16 cellular contexts compared by ENCODE assay signal in genomic region chr5:23026252-23027170, GRCh38.
DNase-seq lines count a peak whose midpoint lies in the region; TF ChIP-seq lines count a peak whose summit lies in the region.
"Had no signal": no experiment of that assay in that cellular context is flagged by ENCODE, and none has a peak within 500 bp of the region (broad histone marks: within the 10 kb centered on the region; RNA-seq: fewer than 3 reads in every experiment).

No MANE protein-coding gene starts in this region.

- H3K9ac ChIP-seq in OCI-LY1 (ENCODE audit: low read length) = no peak overlapping the region

- peak overlapping the region; percentile 64 for H3K27ac ChIP-seq in OCI-LY1 (ENCODE audit: low read depth, low read length, poor library complexity, severe bottlenecking)
- H3K27ac ChIP-seq in dorsolateral prefrontal cortex = no peak overlapping the region
- H3K27ac ChIP-seq: esophagus squamous epithelium, suprapubic skin had no signal

- H3K36me3 ChIP-seq in MG63 (no peaks in the 10 kb centered on the region), OCI-LY1 (ENCODE audit: insufficient read depth, low read length) (no peaks in the 10 kb centered on the region)
- H3K36me3 ChIP-seq: BE2C, esophagus squamous epithelium, suprapubic skin had no signal

- no peaks in the 10 kb centered on the region for H3K27me3 ChIP-seq in MG63
- H3K27me3 ChIP-seq in OCI-LY1 (ENCODE audit: insufficient read depth, low read length) = no peaks in the 10 kb centered on the region
- no peaks in the 10 kb centered on the region for H3K27me3 ChIP-seq in dorsolateral prefrontal cortex
- H3K27me3 ChIP-seq: BE2C, esophagus squamous epithelium, suprapubic skin had no signal

- H3F3A ChIP-seq in OCI-LY1 (ENCODE audit: insufficient read depth, low read length) = no peaks in the 10 kb centered on the region

- H3K4me1 ChIP-seq in OCI-LY1 (ENCODE audit: insufficient read depth, low read length, severe bottlenecking) = peaks cover 19% of the 10 kb centered on the region
- H3K4me1 ChIP-seq: BE2C, esophagus squamous epithelium had no signal

- no peak overlapping the region for H3K4me2 ChIP-seq in OCI-LY1 (ENCODE audit: low read length)

- no peaks in the 10 kb centered on the region for H3K79me2 ChIP-seq in OCI-LY1 (ENCODE audit: insufficient read depth, low read length)

- intact Hi-C loops in dorsolateral prefrontal cortex (cut with DNase I) = no loop called here

- TF ChIP-seq CTCF in OCI-LY1 (IDR thresholded peaks at IDR 0.05; ENCODE audit: low read length) (no peak), dorsolateral prefrontal cortex (IDR thresholded peaks at IDR 0.05 in 54 of 56, conservative IDR thresholded peaks at IDR 0.05 in 2 of 56; ENCODE audit: low read depth in 1 of 56, partially characterized antibody in 56 of 56) (no peak)

- no peaks in the 10 kb centered on the region for H3K9me2 ChIP-seq in OCI-LY1 (ENCODE audit: low read depth, low read length)

- H3K9me3 ChIP-seq in MG63 = no peaks in the 10 kb centered on the region
- H3K9me3 ChIP-seq in OCI-LY1 (ENCODE audit: low read length) = no peaks in the 10 kb centered on the region
- H3K9me3 ChIP-seq: BE2C, esophagus squamous epithelium, suprapubic skin had no signal

- peak overlapping the region; percentile 71; the same call in 1 of the 2 replicates for H2AFZ ChIP-seq in OCI-LY1 (ENCODE audit: low read length)

- DNase-seq in MG63 (peak; percentile 6), fibroblast of the conjunctiva (ENCODE audit: low read depth) (peak; percentile 20), renal cortical epithelial cell (ENCODE audit: low read depth) (peak; percentile 2), NCI-H1048 (lab: John Stamatoyannopoulos, UW) (no peak), NCI-H1436 (lab: John Stamatoyannopoulos, UW) (no peak), dorsolateral prefrontal cortex (no peak)
- DNase-seq: activated CD8-positive, alpha-beta T cell treated with anti-CD3 and anti-CD28 coated beads, Interleukin-2, amount 10 ng/mL, durations not matched to agents 7 days and 5 days; activated T-cell treated with anti-CD3 and anti-CD28 coated beads, Interleukin-2, amount 50 U/mL, for 48 hours; BE2C; esophagus squamous epithelium; HFFc6; hippocampal formation; NCI-H1417 treated with DMSO at 0.1 percent for 48 hours; T-helper 1 cell had no signal

- no peaks in the 10 kb centered on the region for H4K20me1 ChIP-seq in OCI-LY1 (ENCODE audit: insufficient read depth, low read length)

- H3K4me3 ChIP-seq in MG63 (no peak overlapping the region), OCI-LY1 (ENCODE audit: low read depth, low read length, poor library complexity, severe bottlenecking) (no peak overlapping the region), dorsolateral prefrontal cortex (no peak overlapping the region)
- H3K4me3 ChIP-seq: esophagus squamous epithelium, suprapubic skin had no signal

Comparison
In these comparisons a context has a peak if more than half of its experiments do, and no peak if none do; other contexts are left out.
1. DNase-seq: peak in MG63 (single experiment), fibroblast of the conjunctiva (single experiment) and renal cortical epithelial cell (single experiment); none in NCI-H1048 (single experiment), NCI-H1436 (single experiment) and dorsolateral prefrontal cortex (0 of 10).